8 cellular contexts compared by ENCODE assay signal in the genomic region with DNA sequence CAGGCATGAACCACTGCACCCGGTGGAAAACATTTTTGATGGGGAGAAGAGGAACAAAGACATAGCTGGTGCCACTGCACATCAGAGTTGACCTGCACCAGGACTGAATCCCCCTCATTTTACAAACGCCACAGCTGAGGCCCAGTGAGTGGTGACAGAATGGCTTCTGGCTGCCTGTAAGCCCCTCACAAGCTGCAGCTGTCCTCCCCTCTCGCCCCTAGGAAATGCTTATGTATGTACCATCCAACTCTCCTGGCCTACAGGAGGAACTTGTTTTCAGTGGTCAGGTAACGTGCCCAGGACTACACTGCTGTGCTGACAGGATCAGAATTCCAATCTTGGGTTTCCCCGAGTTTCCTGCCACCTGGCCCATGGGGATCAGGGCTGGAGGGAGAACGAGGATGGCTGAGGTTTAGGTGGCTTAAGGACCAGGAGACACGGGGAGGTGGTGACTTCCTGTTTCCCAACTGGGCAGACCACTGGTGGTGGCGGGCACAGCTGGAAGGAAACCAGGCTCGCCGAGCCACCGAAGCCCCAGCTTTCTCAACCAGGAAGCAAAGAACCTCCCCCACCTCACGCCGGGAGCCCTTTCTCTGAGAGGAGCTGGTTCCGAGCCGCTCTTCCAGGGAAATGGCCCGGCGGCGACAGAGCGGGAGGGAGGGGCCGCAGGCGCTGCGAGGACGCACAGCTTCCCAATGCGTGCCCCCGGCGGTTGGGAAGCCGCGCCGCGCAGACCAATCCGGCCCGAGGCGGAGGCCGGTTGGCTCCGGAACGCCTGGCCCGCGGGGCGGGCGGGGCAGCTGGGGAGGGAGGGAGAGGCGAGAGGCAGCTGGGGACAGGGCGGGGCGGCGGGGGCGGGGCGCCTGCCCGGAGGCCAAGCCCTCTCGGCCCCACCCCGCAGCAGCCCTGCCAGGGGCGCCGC. TPM values are rescaled to one million over a fixed set of nuclear protein-coding genes. Genes with fewer than 3 reads are reported as not detected.
A peak's percentile ranks its signal among the peaks of the same experiment; 100 is the strongest.
DNase-seq lines count a peak whose midpoint lies in the region; ATAC-seq and TF ChIP-seq lines count a peak whose summit lies in the region.

No MANE protein-coding gene starts in this region.

- TF ChIP-seq CTCF in BE2C (IDR thresholded peaks at IDR 0.05; ENCODE audit: low read depth, low read length), result no peak

- DNase-seq in BE2C (peak; percentile 98), NCI-H524 (lab: John Stamatoyannopoulos, UW) (peak; percentile 85 to 89), memory B cell (ENCODE audit: low spot score in 2 of 2) (peak; percentile 47 to 67)
- peak; percentile 62 to 68 for DNase-seq in activated CD4-positive, alpha-beta T cell treated with anti-CD3 and anti-CD28 coated beads, Interleukin-2, amount 50 U/mL, for 24 hours (ENCODE audit: low read depth in 1 of 2, low spot score in 1 of 2)
- peak; percentile 69 to 77 (median 72) for DNase-seq in effector memory CD4-positive, alpha-beta T cell
- DNase-seq in stimulated activated CD8-positive, alpha-beta memory T cell treated with anti-CD3 and anti-CD28 coated beads, Interleukin-12 subunit alpha, Interleukin-12 subunit beta, amount 100 ng/mL, for 1 hour (ENCODE audit: low read depth), result peak; percentile 54

- peaks cover 27% of the 10 kb centered on the region for H3K36me3 ChIP-seq in BE2C
- no peaks in the 10 kb centered on the region for H3K36me3 ChIP-seq in effector memory CD4-positive, alpha-beta T cell (ENCODE audit: control insufficient read depth, insufficient read depth, low read length)

- H3K27ac Mint-ChIP-seq in memory B cell, result no peak overlapping the region

- peaks cover 2% of the 10 kb centered on the region for H3K36me3 Mint-ChIP-seq in memory B cell

- no peaks in the 10 kb centered on the region for H3K27me3 Mint-ChIP-seq in memory B cell

- H3K4me3 ChIP-seq in BE2C (ENCODE audit: low read depth, low read length), result peak overlapping the region; percentile 80
- H3K4me3 ChIP-seq in effector memory CD4-positive, alpha-beta T cell (ENCODE audit: insufficient read depth, low read depth, low read length, poor library complexity, severe bottlenecking), result peak overlapping the region; percentile 64

- peak; percentile 71 for ATAC-seq in HG03354 (IDR thresholded peaks at IDR 0.05; ENCODE audit: poor library complexity, severe bottlenecking, unreplicated experiment)
- peak; percentile 78 for ATAC-seq in memory B cell (ENCODE audit: low read depth)

- no peaks in the 10 kb centered on the region for H3K27me3 ChIP-seq in BE2C
- no peaks in the 10 kb centered on the region for H3K27me3 ChIP-seq in effector memory CD4-positive, alpha-beta T cell (replicated peaks; ENCODE audit: control insufficient read depth, insufficient read depth, low read length, poor library complexity, severe bottlenecking)

- peaks cover 11% of the 10 kb centered on the region for H3K4me1 Mint-ChIP-seq in memory B cell

- peak overlapping the region; percentile 89 for H3K4me3 Mint-ChIP-seq in memory B cell

- H3K9me3 Mint-ChIP-seq in memory B cell, result no peaks in the 10 kb centered on the region

- H3K4me1 ChIP-seq in BE2C, result peaks cover 7% of the 10 kb centered on the region
- H3K4me1 ChIP-seq in effector memory CD4-positive, alpha-beta T cell (ENCODE audit: control insufficient read depth, insufficient read depth, low read length, poor library complexity, severe bottlenecking), result peaks cover 12% of the 10 kb centered on the region

- peak; percentile 83 for TF ChIP-seq POLR2A in GM19099 (IDR thresholded peaks at IDR 0.05; ENCODE audit: extremely low read depth, insufficient read length, low read depth)

- H3K27ac ChIP-seq in effector memory CD4-positive, alpha-beta T cell (ENCODE audit: insufficient read depth, low read length, poor library complexity, severe bottlenecking), result peak overlapping the region; percentile 50

- no peaks in the 10 kb centered on the region for H3K9me3 ChIP-seq in BE2C
- H3K9me3 ChIP-seq in effector memory CD4-positive, alpha-beta T cell (ENCODE audit: control insufficient read depth, low read length), result no peaks in the 10 kb centered on the region

RNA-seq across cellular contexts. Expression of a gene that starts 1.0 kb away (rescaled TPM):
- polyA plus RNA-seq in BE2C (2012; ENCODE audit: insufficient read depth, insufficient read length, low read depth), result 87.3 TPM

RNA-seq across cellular contexts. Expression of a gene that starts 12.6 kb away (rescaled TPM):
- 89.7 TPM for polyA plus RNA-seq in BE2C (2012; ENCODE audit: insufficient read depth, insufficient read length, low read depth)

Comparison
In these comparisons a context has a peak if more than half of its experiments do, and no peak if none do; other contexts are left out.
1. Peak in every context shown above with its lines: DNase-seq, ATAC-seq, H3K4me3 ChIP-seq and H3K27ac ChIP-seq.